ENCODE assay signal across 7 cellular contexts in the genomic region with DNA sequence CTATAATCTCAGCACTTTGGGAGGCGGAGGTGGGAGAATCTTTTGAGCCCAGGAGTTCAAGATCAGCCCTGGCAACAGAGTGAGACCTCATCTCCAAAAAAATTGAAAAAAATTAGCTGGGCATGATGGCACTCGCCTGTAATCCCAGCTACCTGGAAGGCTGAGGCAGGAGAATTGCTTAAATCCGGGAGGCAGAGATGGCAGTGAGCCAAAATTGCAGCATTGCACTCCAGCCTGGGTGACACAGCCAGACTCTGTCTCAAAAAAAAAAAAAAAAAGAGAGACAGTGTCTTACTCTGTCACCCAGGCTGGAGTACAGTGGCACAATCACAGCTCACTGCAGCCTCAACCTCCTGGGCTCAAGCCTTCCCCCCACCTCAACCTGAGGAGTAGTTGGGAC. TPM values are rescaled to one million over a fixed set of nuclear protein-coding genes. Genes with fewer than 3 reads are reported as not detected.
DNase-seq lines count a peak whose midpoint lies in the region; ATAC-seq and TF ChIP-seq lines count a peak whose summit lies in the region.
"Not testable (repeated sequence)": the region's sequence is repeated elsewhere in the genome, so short reads cannot be mapped to it uniquely, and the experiment has no call there.

No MANE protein-coding gene starts in this region.

- POLR2A ChIA-PET in HEK293 (lab: Yijun Ruan, JAX) = interaction anchor here (0.7 to 1.6 kb wide), 4 partner anchors 18 to 159 kb away, joined by 3 to 12 read pairs (median 6); partner anchors contain the start of gene ZBTB9

- H3K27ac ChIP-seq in HEK293 (ENCODE audit: extremely low read depth, low read depth, low read length); right lobe of liver: not testable (repeated sequence)

- WGBS in right lobe of liver (ENCODE audit: insufficient coverage, low coverage, low lambda C conversion rate, missing lambda C conversion rate) = 42% methylated on average over 3 of the region's 3 CpGs

- not testable (repeated sequence) for TF ChIP-seq POLR2A in right lobe of liver (IDR thresholded peaks at IDR 0.05)

- H3K9me3 ChIP-seq in HEK293 (ENCODE audit: control insufficient read depth, insufficient read depth, low read depth, low read length); right lobe of liver: not testable (repeated sequence)

- H3K27me3 ChIP-seq in right lobe of liver = not testable (repeated sequence)

- DNase-seq in DMS 273 (lab: John Stamatoyannopoulos, UW; ENCODE audit: unreplicated experiment) (peak; percentile 25), NCI-H2029 treated with DMSO at 0.1 percent for 48 hours (lab: John Stamatoyannopoulos, UW) (peak; percentile 10), NCI-H524 (lab: John Stamatoyannopoulos, UW) (peak; percentile 2 to 21), SHP77 treated with DMSO at 0.1 percent for 48 hours (lab: John Stamatoyannopoulos, UW) (peak; percentile 4), epithelial cell of esophagus (ENCODE audit: low read depth) (peak; percentile 92), right lobe of liver (peak in 2 of 3 donors; percentile 44 to 58)

- not testable (repeated sequence) for H3K4me1 ChIP-seq in HEK293 (ENCODE audit: control insufficient read depth, insufficient read depth, low read length); right lobe of liver

- ATAC-seq in right lobe of liver = peak in 2 of 4 donors; percentile 42 to 67

- TF ChIP-seq CTCF in HEK293 (tag by site-specific recombination; IDR thresholded peaks at IDR 0.05); epithelial cell of esophagus (IDR thresholded peaks at IDR 0.05; ENCODE audit: insufficient read depth, low read depth, low read length, missing control alignments); right lobe of liver (IDR thresholded peaks at IDR 0.05): not testable (repeated sequence)

- intact Hi-C loops in right lobe of liver (cut with DNase I) = not testable (repeated sequence)

- H3K4me3 ChIP-seq in HEK293 (ENCODE audit: low read depth, low read length); epithelial cell of esophagus (ENCODE audit: low read length); right lobe of liver: not testable (repeated sequence)

- CTCF ChIA-PET in HEK293 (lab: Yijun Ruan, JAX) = interaction anchor here (0.6 to 0.7 kb wide), 2 partner anchors 145 to 155 kb away, joined by 3 to 4 read pairs; no protein-coding TSS in a partner anchor

- H3K36me3 ChIP-seq in HEK293 (ENCODE audit: control insufficient read depth in 2 of 2, insufficient read depth in 1 of 2, low read length in 2 of 2); right lobe of liver: not testable (repeated sequence)

TF ChIP-seq in HEK293, 187 proteins besides CTCF, POLR2A, EP300 and RAD21:
- TF ChIP-seq ZNF362 (tag by site-specific recombination; IDR thresholded peaks at IDR 0.05) = peak; percentile 74
- peak; percentile 81 for TF ChIP-seq ZBTB17 (tag by site-specific recombination; IDR thresholded peaks at IDR 0.05)
- TF ChIP-seq ZNF561 (tag by site-specific recombination; IDR thresholded peaks at IDR 0.05; ENCODE audit: borderline replicate concordance) = 0 out of 2 replicates have a peak, but pooled peaks have one; percentile 34
- peak; percentile 75 for TF ChIP-seq ZBTB44 (tag by site-specific recombination; IDR thresholded peaks at IDR 0.05)
- peak; percentile 37; the same call in 1 of the 2 replicates for TF ChIP-seq PRDM10 (tag by site-specific recombination; IDR thresholded peaks at IDR 0.05)
- TF ChIP-seq, protein P1, sequence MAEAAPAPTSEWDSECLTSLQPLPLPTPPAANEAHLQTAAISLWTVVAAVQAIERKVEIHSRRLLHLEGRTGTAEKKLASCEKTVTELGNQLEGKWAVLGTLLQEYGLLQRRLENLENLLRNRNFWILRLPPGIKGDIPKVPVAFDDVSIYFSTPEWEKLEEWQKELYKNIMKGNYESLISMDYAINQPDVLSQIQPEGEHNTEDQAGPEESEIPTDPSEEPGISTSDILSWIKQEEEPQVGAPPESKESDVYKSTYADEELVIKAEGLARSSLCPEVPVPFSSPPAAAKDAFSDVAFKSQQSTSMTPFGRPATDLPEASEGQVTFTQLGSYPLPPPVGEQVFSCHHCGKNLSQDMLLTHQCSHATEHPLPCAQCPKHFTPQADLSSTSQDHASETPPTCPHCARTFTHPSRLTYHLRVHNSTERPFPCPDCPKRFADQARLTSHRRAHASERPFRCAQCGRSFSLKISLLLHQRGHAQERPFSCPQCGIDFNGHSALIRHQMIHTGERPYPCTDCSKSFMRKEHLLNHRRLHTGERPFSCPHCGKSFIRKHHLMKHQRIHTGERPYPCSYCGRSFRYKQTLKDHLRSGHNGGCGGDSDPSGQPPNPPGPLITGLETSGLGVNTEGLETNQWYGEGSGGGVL (tag by site-specific recombination; IDR thresholded peaks at IDR 0.05) = 0 out of 2 replicates have a peak, but pooled peaks have one; percentile 33
- peak; percentile 50; the same call in 1 of the 2 replicates for TF ChIP-seq ZNF660 (tag by site-specific recombination; IDR thresholded peaks at IDR 0.05)

RNA-seq across cellular contexts. Expression of gene BAK1, which starts 27.2 kb away (rescaled TPM):
- total RNA-seq in right lobe of liver = 10 to 100 TPM in 2 of 6 experiments, 1 to 10 TPM in 4; 4.4 to 11.4 (median 6.5) TPM

Comparison
In these comparisons a context has a peak if more than half of its experiments do, and no peak if none do; other contexts are left out.
1. DNase-seq: peak in every context shown above with its lines; median percentile 92 in epithelial cell of esophagus; 51 in right lobe of liver; 25 in DMS 273; 12 in NCI-H524; 10 in NCI-H2029 treated with DMSO at 0.1 percent for 48 hours; 4 in SHP77 treated with DMSO at 0.1 percent for 48 hours.